10 cellular contexts compared by ENCODE assay signal in genomic region chr17:35890774-35891155, GRCh38. TPM values are rescaled to one million over a fixed set of nuclear protein-coding genes. Genes with fewer than 3 reads are reported as not detected.
A peak's percentile ranks its signal among the peaks of the same experiment; 100 is the strongest.
DNase-seq lines count a peak whose midpoint lies in the region; ATAC-seq and TF ChIP-seq lines count a peak whose summit lies in the region.
"Had no signal": no experiment of that assay in that cellular context is flagged by ENCODE, and none has a peak within 500 bp of the region (broad histone marks: within the 10 kb centered on the region; RNA-seq: fewer than 3 reads in every experiment).

No MANE protein-coding gene starts in this region.

- peaks cover 12% of the 10 kb centered on the region for H3K36me3 Mint-ChIP-seq in T-helper 1 cell treated with Interleukin-12 subunit alpha and Interleukin-12 subunit beta and Interleukin-4 antibody, amounts not matched to agents 30 μg/mL and 1 μg/mL, for 36 hours (ENCODE audit: low read depth)

- no peak overlapping the region for H3K27ac ChIP-seq in coronary artery

- peak; percentile 51 for ATAC-seq in GM21447 (IDR thresholded peaks at IDR 0.05; ENCODE audit: unreplicated experiment)
- ATAC-seq in GM19455 (IDR thresholded peaks at IDR 0.05; ENCODE audit: unreplicated experiment), result no peak

- H3K27ac Mint-ChIP-seq in T-helper 1 cell treated with Interleukin-12 subunit alpha and Interleukin-12 subunit beta and Interleukin-4 antibody, amounts not matched to agents 30 μg/mL and 1 μg/mL, for 36 hours, result peak overlapping the region; percentile 87

- peak; percentile 89 for DNase-seq in DMS79 treated with DMSO at 0.1 percent for 48 hours (lab: John Stamatoyannopoulos, UW)
- DNase-seq in iPS-NIHi7 (ENCODE audit: extremely low spot score), result peak; percentile 31
- DNase-seq in foreskin fibroblast, result no peak
- no peak for DNase-seq in cerebellum (ENCODE audit: low spot score)
- DNase-seq in coronary artery (ENCODE audit: low spot score), result no peak
- DNase-seq: GOT3 had no signal

- peaks cover 59% of the 10 kb centered on the region for H3K4me1 Mint-ChIP-seq in T-helper 1 cell treated with Interleukin-12 subunit alpha and Interleukin-12 subunit beta and Interleukin-4 antibody, amounts not matched to agents 30 μg/mL and 1 μg/mL, for 36 hours (ENCODE audit: low read depth)

- peak overlapping the region; percentile 36 for H3K4me3 Mint-ChIP-seq in T-helper 1 cell treated with Interleukin-12 subunit alpha and Interleukin-12 subunit beta and Interleukin-4 antibody, amounts not matched to agents 30 μg/mL and 1 μg/mL, for 36 hours

- H3K4me3 ChIP-seq in foreskin fibroblast (ENCODE audit: low read depth in 1 of 2, low read length in 2 of 2) (no peak overlapping the region), coronary artery (no peak overlapping the region)

- TF ChIP-seq CTCF in foreskin fibroblast (IDR thresholded peaks at IDR 0.05; ENCODE audit: low read depth, low read length), result no peak
- no peak for TF ChIP-seq CTCF in coronary artery (IDR thresholded peaks at IDR 0.05)

- peaks cover 3% of the 10 kb centered on the region for H3K9me3 Mint-ChIP-seq in T-helper 1 cell treated with Interleukin-12 subunit alpha and Interleukin-12 subunit beta and Interleukin-4 antibody, amounts not matched to agents 30 μg/mL and 1 μg/mL, for 36 hours

- no peaks in the 10 kb centered on the region for H3K27me3 Mint-ChIP-seq in T-helper 1 cell treated with Interleukin-12 subunit alpha and Interleukin-12 subunit beta and Interleukin-4 antibody, amounts not matched to agents 30 μg/mL and 1 μg/mL, for 36 hours (ENCODE audit: low read depth)

RNA-seq across cellular contexts. Expression of gene CCL5, which starts 10.6 kb away (rescaled TPM):
- 0.45 TPM for total RNA-seq in cerebellum

RNA-seq across cellular contexts. Expression of gene HEATR9, which starts 22.1 kb away (rescaled TPM):
- not detected for total RNA-seq in cerebellum
- total RNA-seq: Right ventricle myocardium inferior had no signal

RNA-seq across cellular contexts. Expression of gene RDM1, which starts 39.8 kb away (rescaled TPM):
- 2.4 TPM for total RNA-seq in cerebellum
- total RNA-seq: Right ventricle myocardium inferior had no signal

RNA-seq across cellular contexts. Expression of gene LYZL6, which starts 52.7 kb away (rescaled TPM):
- total RNA-seq in cerebellum, result not detected
- total RNA-seq: Right ventricle myocardium inferior had no signal

Comparison
In these comparisons a context has a peak if more than half of its experiments do, and no peak if none do; other contexts are left out.
1. DNase-seq: peak in DMS79 treated with DMSO at 0.1 percent for 48 hours (single experiment) and iPS-NIHi7 (single experiment); none in foreskin fibroblast (0 of 2), cerebellum (single experiment) and coronary artery (single experiment).